9 cellular contexts compared by ENCODE assay signal in the genomic region with DNA sequence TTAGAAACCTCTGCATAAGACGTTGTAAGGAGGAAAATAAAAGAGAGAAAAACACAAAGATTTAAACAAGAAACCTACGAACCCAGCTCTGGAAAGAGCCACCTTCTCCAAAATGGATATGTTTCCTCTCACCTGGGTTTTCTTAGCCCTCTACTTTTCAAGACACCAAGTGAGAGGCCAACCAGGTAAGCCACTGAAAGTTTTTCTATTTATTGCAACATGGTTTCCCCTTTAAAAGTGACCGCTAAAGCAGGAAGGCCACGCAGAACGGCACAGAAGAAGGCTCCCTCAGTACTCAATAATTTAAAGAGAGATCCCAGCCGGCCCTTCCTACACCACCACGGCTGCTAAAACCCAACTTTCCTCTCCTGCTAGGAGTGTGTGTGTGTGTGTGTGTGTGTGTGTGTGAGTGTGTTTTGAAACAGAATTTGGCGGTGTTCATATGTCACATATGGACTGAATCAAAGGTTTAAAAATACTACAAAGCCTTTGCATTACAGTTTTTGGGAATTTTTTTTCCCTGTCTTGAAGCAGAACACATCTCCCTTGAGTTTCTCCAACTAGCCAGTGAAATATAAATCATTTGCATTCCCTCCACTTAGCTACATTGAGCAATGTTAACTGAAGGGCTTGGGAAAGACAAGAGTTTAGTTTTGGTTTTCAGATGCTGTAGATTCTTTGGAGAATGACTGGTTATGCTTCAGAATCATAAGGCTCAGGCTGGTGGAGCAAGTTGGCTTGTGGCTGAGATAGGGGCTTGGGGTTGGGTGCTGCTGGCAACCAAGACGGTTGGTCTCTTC. TPM values are rescaled to one million over a fixed set of nuclear protein-coding genes. Genes with fewer than 3 reads are reported as not detected.
DNase-seq lines count a peak whose midpoint lies in the region; ATAC-seq, FAIRE-seq and TF ChIP-seq lines count a peak whose summit lies in the region.
"Had no signal": no experiment of that assay in that cellular context is flagged by ENCODE, and none has a peak within 500 bp of the region (broad histone marks: within the 10 kb centered on the region; RNA-seq: fewer than 3 reads in every experiment).

No MANE protein-coding gene starts in this region.

- no peak for FAIRE-seq in kidney (lab: Jason Lieb, UNC)

- peak overlapping the region in 1 of 2 donors; percentile 1 for H3K9ac ChIP-seq in kidney (ENCODE audit: low read length in 2 of 2)

- H3K4me3 ChIP-seq in kidney (ENCODE audit: low read length in 2 of 2): peak overlapping the region; percentile 49 to 61
- peak overlapping the region; percentile 45 to 65 for H3K4me3 ChIP-seq in testis

- TF ChIP-seq POLR2A in testis (IDR thresholded peaks at IDR 0.05): no peak

- no peaks in the 10 kb centered on the region for H3K9me3 Mint-ChIP-seq in activated CD4-positive, alpha-beta T cell treated with anti-CD3 and anti-CD28 coated beads, Interleukin-2, amount 10 ng/mL, durations not matched to agents 24 days and 14 days
- no peaks in the 10 kb centered on the region for H3K9me3 Mint-ChIP-seq in activated T-helper 2 cell treated with anti-CD3 and anti-CD28 coated beads, Interferon-gamma antibody, Interleukin-2, Interleukin-4, amounts not matched to agents 10 μg/mL and 5 μg/mL and 100 μg/mL, durations not matched to agents 14 hours and 24 hours and 36 hours

- H3K4me1 ChIP-seq in kidney (ENCODE audit: control insufficient read depth in 1 of 2, insufficient read depth in 1 of 2, low read depth in 1 of 2, low read length in 2 of 2) (peaks cover 4 to 19% of the 10 kb centered on the region in 2 donors), testis (peaks cover 8% of the 10 kb centered on the region)

- WGBS in testis, 2 donors: 39 to 47% methylated on average over 9 of the region's 9 CpGs

- TF ChIP-seq CTCF in kidney (IDR thresholded peaks at IDR 0.05; ENCODE audit: borderline replicate concordance, extremely low read depth, insufficient read depth): no peak
- no peak for TF ChIP-seq CTCF in testis (IDR thresholded peaks at IDR 0.05)

- intact Hi-C loops in activated CD4-positive, alpha-beta T cell treated with anti-CD3 and anti-CD28 coated beads, Interleukin-2, amount 10 ng/mL, durations not matched to agents 24 days and 14 days (cut with micrococcal nuclease): loop anchor here (2.0 to 10.0 kb wide), 7 partner anchors 141 to 1579 kb away; no protein-coding TSS in a partner anchor
- intact Hi-C loops in activated T-helper 2 cell treated with anti-CD3 and anti-CD28 coated beads, Interferon-gamma antibody, Interleukin-2, Interleukin-4, amounts not matched to agents 10 μg/mL and 5 μg/mL and 100 μg/mL, durations not matched to agents 14 hours and 24 hours and 36 hours (cut with micrococcal nuclease): loop anchor here (2.0 to 10.0 kb wide), 9 partner anchors 35 to 1579 kb away; no protein-coding TSS in a partner anchor
- intact Hi-C loops in kidney (cut with DNase I): loop anchor here (10.0 kb wide), 1 partner anchor 81 kb away; no protein-coding TSS in a partner anchor
- intact Hi-C loops in testis (cut with DNase I; ENCODE audit: low total_unique reads): no loop called here

- no peaks in the 10 kb centered on the region for H3K36me3 ChIP-seq in kidney (ENCODE audit: control insufficient read depth in 1 of 2, insufficient read depth in 2 of 2, low read length in 2 of 2)
- no peaks in the 10 kb centered on the region for H3K36me3 ChIP-seq in testis (ENCODE audit: low read depth, missing control alignments)

- H3K27me3 ChIP-seq in testis: no peaks in the 10 kb centered on the region

- H3K9me3 ChIP-seq in kidney (ENCODE audit: control insufficient read depth in 1 of 2, low read length in 2 of 2) (no peaks in the 10 kb centered on the region), testis (no peaks in the 10 kb centered on the region)

- H3K4me3 Mint-ChIP-seq in activated CD4-positive, alpha-beta T cell treated with anti-CD3 and anti-CD28 coated beads, Interleukin-2, amount 10 ng/mL, durations not matched to agents 24 days and 14 days: peak overlapping the region; percentile 86
- peak overlapping the region; percentile 87 for H3K4me3 Mint-ChIP-seq in activated T-helper 2 cell treated with anti-CD3 and anti-CD28 coated beads, Interferon-gamma antibody, Interleukin-2, Interleukin-4, amounts not matched to agents 10 μg/mL and 5 μg/mL and 100 μg/mL, durations not matched to agents 14 hours and 24 hours and 36 hours (ENCODE audit: low read depth)

- H3K27me3 Mint-ChIP-seq in activated CD4-positive, alpha-beta T cell treated with anti-CD3 and anti-CD28 coated beads, Interleukin-2, amount 10 ng/mL, durations not matched to agents 24 days and 14 days: peaks cover 64% of the 10 kb centered on the region
- peaks cover 42% of the 10 kb centered on the region for H3K27me3 Mint-ChIP-seq in activated T-helper 2 cell treated with anti-CD3 and anti-CD28 coated beads, Interferon-gamma antibody, Interleukin-2, Interleukin-4, amounts not matched to agents 10 μg/mL and 5 μg/mL and 100 μg/mL, durations not matched to agents 14 hours and 24 hours and 36 hours (ENCODE audit: low read depth)

- DNase-seq in activated CD4-positive, alpha-beta T cell treated with anti-CD3 and anti-CD28 coated beads, Interleukin-2, amount 10 ng/mL, durations not matched to agents 24 days and 14 days: no peak
- DNase-seq in activated CD4-positive, alpha-beta T cell treated with anti-CD3 and anti-CD28 coated beads, Interleukin-2, amount 50 U/mL, for 1 hour: no peak
- DNase-seq in activated T-helper 2 cell treated with anti-CD3 and anti-CD28 coated beads, Interferon-gamma antibody, Interleukin-2, Interleukin-4, amounts not matched to agents 10 μg/mL and 5 μg/mL and 100 μg/mL, durations not matched to agents 14 hours and 24 hours and 36 hours (ENCODE audit: low spot score): no peak
- no peak for DNase-seq in kidney
- DNase-seq in testis: no peak
- DNase-seq in stimulated activated CD4-positive, alpha-beta T cell treated with anti-CD3 and anti-CD28 coated beads, Interleukin-2, amount 100 ng/mL, for 48 hours: no peak
- DNase-seq: GF-D8 had no signal

- H3K36me3 Mint-ChIP-seq in activated CD4-positive, alpha-beta T cell treated with anti-CD3 and anti-CD28 coated beads, Interleukin-2, amount 10 ng/mL, durations not matched to agents 24 days and 14 days (ENCODE audit: low read depth): peaks cover 24% of the 10 kb centered on the region
- peaks cover 31% of the 10 kb centered on the region for H3K36me3 Mint-ChIP-seq in activated T-helper 2 cell treated with anti-CD3 and anti-CD28 coated beads, Interferon-gamma antibody, Interleukin-2, Interleukin-4, amounts not matched to agents 10 μg/mL and 5 μg/mL and 100 μg/mL, durations not matched to agents 14 hours and 24 hours and 36 hours (ENCODE audit: low read depth)

- peaks cover 60% of the 10 kb centered on the region for H3K4me1 Mint-ChIP-seq in activated CD4-positive, alpha-beta T cell treated with anti-CD3 and anti-CD28 coated beads, Interleukin-2, amount 10 ng/mL, durations not matched to agents 24 days and 14 days
- H3K4me1 Mint-ChIP-seq in activated T-helper 2 cell treated with anti-CD3 and anti-CD28 coated beads, Interferon-gamma antibody, Interleukin-2, Interleukin-4, amounts not matched to agents 10 μg/mL and 5 μg/mL and 100 μg/mL, durations not matched to agents 14 hours and 24 hours and 36 hours (ENCODE audit: low read depth): peaks cover 39% of the 10 kb centered on the region

- H3K27ac Mint-ChIP-seq in activated CD4-positive, alpha-beta T cell treated with anti-CD3 and anti-CD28 coated beads, Interleukin-2, amount 10 ng/mL, durations not matched to agents 24 days and 14 days: peak overlapping the region; percentile 71
- H3K27ac Mint-ChIP-seq in activated T-helper 2 cell treated with anti-CD3 and anti-CD28 coated beads, Interferon-gamma antibody, Interleukin-2, Interleukin-4, amounts not matched to agents 10 μg/mL and 5 μg/mL and 100 μg/mL, durations not matched to agents 14 hours and 24 hours and 36 hours: peak overlapping the region; percentile 67

- peak overlapping the region in 1 of 2 donors; percentile 13 for H3K27ac ChIP-seq in kidney (ENCODE audit: low read depth in 2 of 2, low read length in 2 of 2)
- peak overlapping the region in 1 of 2 donors; percentile 77 for H3K27ac ChIP-seq in testis

- ATAC-seq in HG02763 (IDR thresholded peaks at IDR 0.05; ENCODE audit: unreplicated experiment): no peak
- ATAC-seq in HG03280 (IDR thresholded peaks at IDR 0.05; ENCODE audit: unreplicated experiment): no peak

RNA-seq across cellular contexts. Expression of gene NRP2, which starts 1.1 kb away (rescaled TPM):
- total RNA-seq in activated CD4-positive, alpha-beta T cell treated with anti-CD3 and anti-CD28 coated beads, Interleukin-2, amount 10 ng/mL, durations not matched to agents 24 days and 14 days: 61.0 and 64.4 TPM in 2 replicates
- total RNA-seq in activated T-helper 2 cell treated with anti-CD3 and anti-CD28 coated beads, Interferon-gamma antibody, Interleukin-2, Interleukin-4, amounts not matched to agents 10 μg/mL and 5 μg/mL and 100 μg/mL, durations not matched to agents 14 hours and 24 hours and 36 hours: 59.9 and 61.7 TPM in 2 replicates
- total RNA-seq in kidney (37.7 TPM), testis (1 to 10 TPM; 6.3 TPM)
- polyA plus RNA-seq in kidney (ENCODE audit: insufficient read depth, low read depth, low replicate concordance) (2.3 TPM), testis (ENCODE audit: insufficient read depth, low read depth, low replicate concordance) (10.6 TPM)
